31 cellular contexts compared by ENCODE assay signal in genomic region chr2:173500953-173501352, GRCh38.
DNase-seq lines count a peak whose midpoint lies in the region; ATAC-seq, FAIRE-seq and TF ChIP-seq lines count a peak whose summit lies in the region.
"Had no signal": no experiment of that assay in that cellular context is flagged by ENCODE, and none has a peak within 500 bp of the region (broad histone marks: within the 10 kb centered on the region; RNA-seq: fewer than 3 reads in every experiment).

No MANE protein-coding gene starts in this region.

- H3K4me3 ChIP-seq in HEK293 (ENCODE audit: low read depth, low read length) = no peak overlapping the region
- H3K4me3 ChIP-seq in mesendoderm (ENCODE audit: low read length) = no peak overlapping the region
- H3K4me3 ChIP-seq: A549; BLaER1; BLaER1 treated with 17β-estradiol and CSF1 and Interleukin-3, amounts not matched to agents 10 nM and 100 nM had no signal

- H4K5ac ChIP-seq in mesendoderm (ENCODE audit: low read length) = no peak overlapping the region

- no peak overlapping the region for H2AK5ac ChIP-seq in mesendoderm (ENCODE audit: low read length)

- H2BK5ac ChIP-seq in mesendoderm (ENCODE audit: low read length) = no peak overlapping the region

- no peak for FAIRE-seq in GM19239 (lab: Jason Lieb, UNC)
- FAIRE-seq: A204.1, A549, D721Med had no signal

- POLR2A ChIA-PET in HEK293 (lab: Yijun Ruan, JAX) = no interaction called here

- H3K9ac ChIP-seq in mesendoderm (ENCODE audit: low read length) = no peak overlapping the region
- H3K9ac ChIP-seq: BLaER1; BLaER1 treated with 17β-estradiol and CSF1 and Interleukin-3, amounts not matched to agents 10 nM and 100 nM had no signal

- H3K4me2 ChIP-seq in mesendoderm (ENCODE audit: low read length) = no peak overlapping the region
- H3K4me2 ChIP-seq: A549; BLaER1; BLaER1 treated with 17β-estradiol and CSF1 and Interleukin-3, amounts not matched to agents 10 nM and 100 nM had no signal

- H3K18ac ChIP-seq in mesendoderm (ENCODE audit: low read length) = no peak overlapping the region

- peak; percentile 16 for DNase-seq in mesendoderm
- no peak for DNase-seq in GM19239 (ENCODE audit: insufficient read length, low spot score)
- DNase-seq: 8988T; ACHN; AML-193; BE2C; C1 segment of cervical spinal cord; Caco-2; Calu3; CD4-positive, alpha-beta memory T cell; CD4-positive, alpha-beta T cell; CD4-positive, CD25-positive, alpha-beta regulatory T cell; CD8-positive, alpha-beta memory T cell; CD8-positive, alpha-beta T cell; COR-L47; DMS 273 treated with DMSO at 0.1 percent for 48 hours; DMS153; DMS53; DMS79; DMS79 treated with DMSO at 0.1 percent for 48 hours; DND-41; EL had no signal

- H3K27me3 ChIP-seq in mesendoderm (ENCODE audit: insufficient read depth, low read length, poor library complexity) = no peaks in the 10 kb centered on the region
- H3K27me3 ChIP-seq: BE2C; BLaER1; BLaER1 treated with 17β-estradiol and CSF1 and Interleukin-3, amounts not matched to agents 10 nM and 100 nM had no signal

- H3K27ac ChIP-seq in HEK293 (ENCODE audit: extremely low read depth, low read depth, low read length) (no peak overlapping the region), mesendoderm (ENCODE audit: low read depth, low read length) (no peak overlapping the region)
- H3K27ac ChIP-seq: 22Rv1; A549; BLaER1; BLaER1 treated with 17β-estradiol and CSF1 and Interleukin-3, amounts not matched to agents 10 nM and 100 nM; C4-2B had no signal

- no peak for TF ChIP-seq CTCF in HEK293 (tag by site-specific recombination; IDR thresholded peaks at IDR 0.05)

- no peak overlapping the region for H3K56ac ChIP-seq in mesendoderm (ENCODE audit: low read length)

- CTCF ChIA-PET in HEK293 (lab: Yijun Ruan, JAX) = no interaction called here

- H2BK120ac ChIP-seq in mesendoderm (ENCODE audit: low read depth, low read length) = no peak overlapping the region

- H3K36me3 ChIP-seq in HEK293 (ENCODE audit: control insufficient read depth in 2 of 2, insufficient read depth in 1 of 2, low read length in 2 of 2) = no peaks in the 10 kb centered on the region
- H3K36me3 ChIP-seq in mesendoderm (ENCODE audit: control insufficient read depth, insufficient read depth, low read length) = no peaks in the 10 kb centered on the region
- H3K36me3 ChIP-seq: BE2C; BLaER1; BLaER1 treated with 17β-estradiol and CSF1 and Interleukin-3, amounts not matched to agents 10 nM and 100 nM had no signal

- ATAC-seq in GM19351 (IDR thresholded peaks at IDR 0.05; ENCODE audit: unreplicated experiment) = no peak
- ATAC-seq: A549; CD8-positive, alpha-beta T cell had no signal

- H3K79me2 ChIP-seq in mesendoderm (ENCODE audit: control insufficient read depth, insufficient read depth, low read length) = no peaks in the 10 kb centered on the region

- no peaks in the 10 kb centered on the region for H3K9me3 ChIP-seq in HEK293 (ENCODE audit: control insufficient read depth, insufficient read depth, low read depth, low read length)
- H3K9me3 ChIP-seq: BE2C, Caco-2 had no signal

- H2BK15ac ChIP-seq in mesendoderm (replicated peaks; ENCODE audit: low read depth) = no peak overlapping the region

- H3K4ac ChIP-seq in mesendoderm (ENCODE audit: low read depth, low read length) = no peak overlapping the region

- no peak overlapping the region for H4K8ac ChIP-seq in mesendoderm (ENCODE audit: low read depth, low read length)

- no peaks in the 10 kb centered on the region for H3K79me1 ChIP-seq in mesendoderm (ENCODE audit: low read length)

- no CpG with 5 or more reads among the region's 1 CpG for WGBS in mesendoderm (ENCODE audit: extremely low coverage, insufficient coverage, low lambda C conversion rate)

- no peak overlapping the region for H3K23ac ChIP-seq in mesendoderm (ENCODE audit: low read length)

- H3K4me1 ChIP-seq in HEK293 (ENCODE audit: control insufficient read depth, insufficient read depth, low read length) (no peaks in the 10 kb centered on the region), mesendoderm (ENCODE audit: control insufficient read depth, low read depth, low read length) (no peaks in the 10 kb centered on the region)
- H3K4me1 ChIP-seq: A549; BE2C; BLaER1; BLaER1 treated with 17β-estradiol and CSF1 and Interleukin-3, amounts not matched to agents 10 nM and 100 nM; Caco-2 had no signal

TF ChIP-seq in HEK293, 187 proteins besides CTCF, POLR2A, EP300 and RAD21:
- TF ChIP-seq SETDB1 (IDR thresholded peaks at IDR 0.05; ENCODE audit: insufficient read length, low read length) (peak; percentile 95), ZNF146 (tag by site-specific recombination; IDR thresholded peaks at IDR 0.05) (no peak)
